ENCODE assay signal across 24 cellular contexts in the genomic region with DNA sequence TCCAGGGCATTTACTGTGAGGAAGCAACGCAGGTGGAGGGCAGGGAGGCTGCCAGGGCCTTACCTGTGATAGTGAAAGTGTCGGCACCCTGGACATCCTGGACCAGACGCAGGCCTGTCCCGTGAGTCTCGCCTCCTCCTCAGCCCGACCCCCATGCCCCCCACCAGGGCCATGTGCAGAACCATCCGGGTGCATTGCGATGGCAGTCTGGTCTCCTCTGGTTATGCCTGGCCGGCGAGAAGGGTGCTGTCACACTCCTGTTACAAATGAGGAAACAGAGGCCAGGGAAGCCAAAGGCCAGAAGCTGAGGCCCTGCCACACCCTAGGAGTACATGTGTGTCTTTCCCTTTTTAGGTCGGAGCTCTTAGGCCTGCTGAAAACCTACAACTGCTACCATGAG. TPM values are rescaled to one million over a fixed set of nuclear protein-coding genes. Genes with fewer than 3 reads are reported as not detected.
"Had no signal": no experiment of that assay in that cellular context is flagged by ENCODE, and none has a peak within 500 bp of the region (broad histone marks: within the 10 kb centered on the region; RNA-seq: fewer than 3 reads in every experiment).

No MANE protein-coding gene starts in this region.

- H3K27ac ChIP-seq: hepatocyte, neutrophil, pancreas, tibial artery had no signal

- H2AFZ ChIP-seq: hepatocyte had no signal

- H3K27ac Mint-ChIP-seq: activated B cell treated with CpG ODN at 0.5 μM for 24 hours; activated CD4-positive, alpha-beta memory T cell treated with anti-CD3 and anti-CD28 coated beads for 36 hours; activated naive CD4-positive, alpha-beta T cell treated with anti-CD3 and anti-CD28 coated beads for 36 hours; activated naive CD8-positive, alpha-beta T cell treated with anti-CD3 and anti-CD28 coated beads, Interleukin-2, amount 10 ng/mL, durations not matched to agents 7 days and 5 days; activated T-cell treated with anti-CD3 and anti-CD28 coated beads, Interleukin-2, amount 50 U/mL, for 72 hours; T-helper 1 cell treated with Interleukin-12 subunit alpha and Interleukin-12 subunit beta and Interleukin-4 antibody, amounts not matched to agents 30 μg/mL and 1 μg/mL, for 36 hours had no signal

- H3K4me2 ChIP-seq: hepatocyte had no signal

- H3K4me3 ChIP-seq: hepatocyte, pancreas, tibial artery had no signal

- DNase-seq: activated B cell treated with CpG ODN at 0.5 μM for 24 hours; activated CD4-positive, alpha-beta memory T cell treated with anti-CD3 and anti-CD28 coated beads for 36 hours; activated CD4-positive, alpha-beta T cell treated with anti-CD3 and anti-CD28 coated beads for 4 hours; activated effector memory CD4-positive, alpha-beta T cell treated with Interleukin-2 at 50 U/mL for 16 hours; activated naive CD4-positive, alpha-beta T cell treated with anti-CD3 and anti-CD28 coated beads for 36 hours; activated naive CD8-positive, alpha-beta T cell treated with anti-CD3 and anti-CD28 coated beads, Interleukin-2, amount 10 ng/mL, durations not matched to agents 7 days and 5 days; activated T-cell treated with anti-CD3 and anti-CD28 coated beads, Interleukin-2, amount 50 U/mL, for 72 hours; amniotic stem cell; cerebellar nuclear complex; cortex of kidney; effector CD4-positive, alpha-beta T cell; glutamatergic neuron; immature natural killer cell; midbrain; stimulated activated CD4-positive, alpha-beta T cell treated with anti-CD3 and anti-CD28 coated beads, Interleukin-4, amount 100 ng/mL, for 24 hours; stimulated activated naive CD8-positive, alpha-beta T cell treated with anti-CD3 and anti-CD28 coated beads, Interleukin-15, Interleukin-2, amounts not matched to agents 100 U/mL and 50 U/mL, for 24 hours; substantia nigra; T1000; tibial artery had no signal

- H3K36me3 Mint-ChIP-seq: activated CD4-positive, alpha-beta memory T cell treated with anti-CD3 and anti-CD28 coated beads for 36 hours; natural killer cell treated with Interleukin-12 subunit alpha and Interleukin-12 subunit beta and Interleukin-15 and Interleukin-18, amount 100 ng/mL, for 72 hours had no signal

- H3K9me3 ChIP-seq: neutrophil, pancreas, tibial artery had no signal

- H3K4me3 Mint-ChIP-seq: activated B cell treated with CpG ODN at 0.5 μM for 24 hours; activated CD4-positive, alpha-beta memory T cell treated with anti-CD3 and anti-CD28 coated beads for 36 hours; activated naive CD4-positive, alpha-beta T cell treated with anti-CD3 and anti-CD28 coated beads for 36 hours; activated naive CD8-positive, alpha-beta T cell treated with anti-CD3 and anti-CD28 coated beads, Interleukin-2, amount 10 ng/mL, durations not matched to agents 7 days and 5 days; activated T-cell treated with anti-CD3 and anti-CD28 coated beads, Interleukin-2, amount 50 U/mL, for 72 hours; natural killer cell treated with Interleukin-12 subunit alpha and Interleukin-12 subunit beta and Interleukin-15 and Interleukin-18, amount 100 ng/mL, for 72 hours; T-helper 1 cell treated with Interleukin-12 subunit alpha and Interleukin-12 subunit beta and Interleukin-4 antibody, amounts not matched to agents 30 μg/mL and 1 μg/mL, for 36 hours had no signal

- H3K9me3 Mint-ChIP-seq: activated B cell treated with CpG ODN at 0.5 μM for 24 hours; activated CD4-positive, alpha-beta memory T cell treated with anti-CD3 and anti-CD28 coated beads for 36 hours; activated naive CD4-positive, alpha-beta T cell treated with anti-CD3 and anti-CD28 coated beads for 36 hours; activated naive CD8-positive, alpha-beta T cell treated with anti-CD3 and anti-CD28 coated beads, Interleukin-2, amount 10 ng/mL, durations not matched to agents 7 days and 5 days; activated T-cell treated with anti-CD3 and anti-CD28 coated beads, Interleukin-2, amount 50 U/mL, for 72 hours; immature natural killer cell; T-helper 1 cell treated with Interleukin-12 subunit alpha and Interleukin-12 subunit beta and Interleukin-4 antibody, amounts not matched to agents 30 μg/mL and 1 μg/mL, for 36 hours had no signal

- H3K27me3 Mint-ChIP-seq: activated B cell treated with CpG ODN at 0.5 μM for 24 hours; activated CD4-positive, alpha-beta memory T cell treated with anti-CD3 and anti-CD28 coated beads for 36 hours; activated naive CD8-positive, alpha-beta T cell treated with anti-CD3 and anti-CD28 coated beads, Interleukin-2, amount 10 ng/mL, durations not matched to agents 7 days and 5 days; natural killer cell treated with Interleukin-12 subunit alpha and Interleukin-12 subunit beta and Interleukin-15 and Interleukin-18, amount 100 ng/mL, for 72 hours had no signal

- H3K36me3 ChIP-seq: neutrophil had no signal

- H3K27me3 ChIP-seq: hepatocyte, neutrophil, pancreas, tibial artery had no signal

RNA-seq across cellular contexts. Expression of gene DEPP1, which starts 7.2 kb away (rescaled TPM):
- polyA plus RNA-seq: immature natural killer cell had no signal
